ENCODE assay signal across 14 cellular contexts in the genomic region with DNA sequence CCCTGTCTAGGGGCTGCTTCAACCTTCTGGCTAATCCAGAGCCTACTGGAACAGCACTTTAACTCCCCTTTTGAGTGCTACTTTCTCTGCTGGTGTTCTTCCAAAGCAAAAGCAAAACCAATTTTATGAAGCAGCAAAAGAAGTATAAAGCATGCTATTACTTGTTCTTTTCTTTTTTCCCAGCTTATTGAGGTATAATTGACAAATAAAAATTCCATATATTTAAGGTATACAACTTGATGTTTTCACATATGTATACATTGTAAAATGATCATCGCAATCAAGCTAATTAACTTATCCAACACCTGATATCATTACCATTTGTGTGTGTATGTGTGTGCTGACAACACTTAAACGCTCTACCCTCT. TPM values are rescaled to one million over a fixed set of nuclear protein-coding genes. Genes with fewer than 3 reads are reported as not detected.
"Had no signal": no experiment of that assay in that cellular context is flagged by ENCODE, and none has a peak within 500 bp of the region (broad histone marks: within the 10 kb centered on the region; RNA-seq: fewer than 3 reads in every experiment).

No MANE protein-coding gene starts in this region.

- DNase-seq: activated CD4-positive, alpha-beta T cell treated with anti-CD3 and anti-CD28 coated beads, Interleukin-2, amount 50 U/mL, for 4 hours; activated CD4-positive, CD25-positive, alpha-beta regulatory T cell treated with anti-CD3 and anti-CD28 coated beads, Interleukin-2, amount 50 U/mL, for 72 hours; activated CD8-positive, alpha-beta memory T cell treated with anti-CD3 and anti-CD28 coated beads, Interleukin-2, amount 10 ng/mL, durations not matched to agents 7 days and 5 days; activated effector memory CD4-positive, alpha-beta T cell treated with anti-CD3 and anti-CD28 coated beads, Interleukin-2, amount 50 U/mL, for 16 hours; activated naive CD8-positive, alpha-beta T cell treated with anti-CD3 and anti-CD28 coated beads for 36 hours; activated T-cell treated with anti-CD3 and anti-CD28 coated beads, Interleukin-2, amount 50 U/mL, for 4 hours; left lung; stimulated activated CD4-positive, alpha-beta T cell treated with anti-CD3 and anti-CD28 coated beads, Interleukin-4, amount 100 ng/mL, for 4 hours; stomach had no signal

- H3K27me3 Mint-ChIP-seq: activated CD8-positive, alpha-beta memory T cell treated with anti-CD3 and anti-CD28 coated beads, Interleukin-2, amount 10 ng/mL, durations not matched to agents 7 days and 5 days; activated naive CD8-positive, alpha-beta T cell treated with anti-CD3 and anti-CD28 coated beads for 36 hours had no signal

- H3K9me3 Mint-ChIP-seq: activated naive CD8-positive, alpha-beta T cell treated with anti-CD3 and anti-CD28 coated beads for 36 hours; activated T-cell treated with anti-CD3 and anti-CD28 coated beads, Interleukin-2, amount 50 U/mL, for 4 hours; T-helper 2 cell treated with Interferon-gamma antibody and Interleukin-4, amounts not matched to agents 5 μg/mL and 100 μg/mL, for 36 hours had no signal

- H3K4me3 Mint-ChIP-seq: activated CD8-positive, alpha-beta memory T cell treated with anti-CD3 and anti-CD28 coated beads, Interleukin-2, amount 10 ng/mL, durations not matched to agents 7 days and 5 days; activated naive CD8-positive, alpha-beta T cell treated with anti-CD3 and anti-CD28 coated beads for 36 hours; activated T-cell treated with anti-CD3 and anti-CD28 coated beads, Interleukin-2, amount 50 U/mL, for 4 hours; T-helper 2 cell treated with Interferon-gamma antibody and Interleukin-4, amounts not matched to agents 5 μg/mL and 100 μg/mL, for 36 hours had no signal

- H3K4me1 ChIP-seq: breast epithelium had no signal

- H3K9me3 ChIP-seq: breast epithelium, left lung, stomach, thoracic aorta, vagina had no signal

- H3K4me3 ChIP-seq: breast epithelium, left lung, skin epidermis had no signal

- H3K36me3 ChIP-seq: breast epithelium, left lung, stomach, thoracic aorta, vagina had no signal

- H3K27ac Mint-ChIP-seq: activated CD8-positive, alpha-beta memory T cell treated with anti-CD3 and anti-CD28 coated beads, Interleukin-2, amount 10 ng/mL, durations not matched to agents 7 days and 5 days; activated naive CD8-positive, alpha-beta T cell treated with anti-CD3 and anti-CD28 coated beads for 36 hours; T-helper 2 cell treated with Interferon-gamma antibody and Interleukin-4, amounts not matched to agents 5 μg/mL and 100 μg/mL, for 36 hours had no signal

- H3K4me1 Mint-ChIP-seq: activated CD8-positive, alpha-beta memory T cell treated with anti-CD3 and anti-CD28 coated beads, Interleukin-2, amount 10 ng/mL, durations not matched to agents 7 days and 5 days; activated naive CD8-positive, alpha-beta T cell treated with anti-CD3 and anti-CD28 coated beads for 36 hours had no signal

- H3K27me3 ChIP-seq: breast epithelium, left lung, stomach, vagina had no signal

- ATAC-seq: activated CD8-positive, alpha-beta memory T cell treated with anti-CD3 and anti-CD28 coated beads, Interleukin-2, amount 10 ng/mL, durations not matched to agents 7 days and 5 days; activated T-cell treated with anti-CD3 and anti-CD28 coated beads, Interleukin-2, amount 50 U/mL, for 4 hours had no signal

- H3K27ac ChIP-seq: left lung, skin epidermis had no signal

- H3K36me3 Mint-ChIP-seq: activated CD8-positive, alpha-beta memory T cell treated with anti-CD3 and anti-CD28 coated beads, Interleukin-2, amount 10 ng/mL, durations not matched to agents 7 days and 5 days; activated naive CD8-positive, alpha-beta T cell treated with anti-CD3 and anti-CD28 coated beads for 36 hours had no signal

RNA-seq across cellular contexts. Expression of gene ID4, which starts 14.9 kb away (rescaled TPM):
- total RNA-seq: activated CD8-positive, alpha-beta memory T cell treated with anti-CD3 and anti-CD28 coated beads, Interleukin-2, amount 10 ng/mL, durations not matched to agents 7 days and 5 days; activated naive CD8-positive, alpha-beta T cell treated with anti-CD3 and anti-CD28 coated beads for 36 hours had no signal
